ENCODE assay signal across 10 cellular contexts in the genomic region with DNA sequence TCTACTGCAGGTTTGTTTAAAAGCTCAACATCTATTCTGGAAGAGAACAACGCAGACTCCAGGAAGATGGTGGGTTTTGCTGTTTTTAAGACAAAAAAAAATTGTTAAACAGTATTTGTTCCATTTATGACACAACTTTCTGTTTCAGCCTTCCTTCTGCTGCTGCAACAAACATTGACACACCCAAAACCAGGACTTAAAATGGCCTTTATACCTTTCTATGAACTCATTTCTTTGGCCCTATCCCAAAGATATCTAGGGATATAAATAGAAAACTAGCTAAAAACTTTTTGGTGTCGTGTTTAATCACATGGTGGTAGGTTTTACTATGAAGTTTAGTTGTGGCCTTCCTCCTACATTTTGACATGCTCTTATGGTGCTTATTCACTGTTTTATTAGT. TPM values are rescaled to one million over a fixed set of nuclear protein-coding genes. Genes with fewer than 3 reads are reported as not detected.
DNase-seq lines count a peak whose midpoint lies in the region; ATAC-seq and TF ChIP-seq lines count a peak whose summit lies in the region.
"Had no signal": no experiment of that assay in that cellular context is flagged by ENCODE, and none has a peak within 500 bp of the region (broad histone marks: within the 10 kb centered on the region; RNA-seq: fewer than 3 reads in every experiment).

No MANE protein-coding gene starts in this region.

- H3K27ac Mint-ChIP-seq in MCF 10A (ENCODE audit: low read depth, unreplicated experiment): peak overlapping the region; percentile 39
- no peak overlapping the region for H3K27ac Mint-ChIP-seq in neural progenitor cell

- no peak overlapping the region for H3K27ac ChIP-seq in neural progenitor cell

- H3K9me3 Mint-ChIP-seq in MCF 10A (ENCODE audit: unreplicated experiment) (no peaks in the 10 kb centered on the region), neural progenitor cell (peaks cover 3% of the 10 kb centered on the region)

- no peak overlapping the region for H3K4me3 ChIP-seq in neural progenitor cell

- no peak overlapping the region for H2AFZ ChIP-seq in neural progenitor cell (replicated peaks)

- H3K36me3 ChIP-seq in neural progenitor cell: no peaks in the 10 kb centered on the region
- H3K36me3 ChIP-seq: right lobe of liver had no signal

- no peaks in the 10 kb centered on the region for H3K79me2 ChIP-seq in neural progenitor cell (ENCODE audit: low read depth)

- BruUV-seq in MCF 10A (replicated peaks; lab: Mats Ljungman, UMichigan): no TSS peak

- intact Hi-C loops in MCF 10A (cut with micrococcal nuclease): no loop called here
- intact Hi-C loops in left ventricle myocardium superior (cut with micrococcal nuclease): no loop called here

- POLR2A ChIA-PET in MCF 10A (lab: Yijun Ruan, JAX): interaction anchor here (0.6 to 4.1 kb wide), 9 partner anchors 8 to 1953 kb away, joined by 3 to 25 read pairs (median 6); partner anchors contain the start of gene TTC21B

- H3K4me1 Mint-ChIP-seq in MCF 10A (ENCODE audit: insufficient read depth, unreplicated experiment) (peaks cover 10% of the 10 kb centered on the region), neural progenitor cell (peaks cover 9% of the 10 kb centered on the region)

- H3K36me3 Mint-ChIP-seq in MCF 10A (ENCODE audit: insufficient read depth, unreplicated experiment): peaks cover 6% of the 10 kb centered on the region
- peaks cover 1% of the 10 kb centered on the region for H3K36me3 Mint-ChIP-seq in neural progenitor cell

- TF ChIP-seq CTCF in MCF 10A (IDR thresholded peaks at IDR 0.05; ENCODE audit: unreplicated experiment): no peak
- TF ChIP-seq CTCF in neural progenitor cell (IDR thresholded peaks at IDR 0.05): no peak

- ATAC-seq in GM18907 (IDR thresholded peaks at IDR 0.05; ENCODE audit: unreplicated experiment): peak; percentile 22
- peak; percentile 23 for ATAC-seq in HG03159 (IDR thresholded peaks at IDR 0.05; ENCODE audit: unreplicated experiment)
- no peak for ATAC-seq in left ventricle myocardium superior

- DNase-seq in MCF 10A (ENCODE audit: unreplicated experiment) (peak; percentile 30), neural progenitor cell (ENCODE audit: low spot score) (no peak), DMS153 (lab: John Stamatoyannopoulos, UW) (no peak), COR-L47 (lab: John Stamatoyannopoulos, UW) (no peak), DMS153 treated with DMSO at 0.1 percent for 48 hours (lab: John Stamatoyannopoulos, UW; ENCODE audit: unreplicated experiment) (no peak), left ventricle myocardium superior (no peak)

- H3K9me3 ChIP-seq in neural progenitor cell (ENCODE audit: low read depth): no peaks in the 10 kb centered on the region
- H3K9me3 ChIP-seq: right lobe of liver had no signal

- H3K4me3 Mint-ChIP-seq in MCF 10A (ENCODE audit: unreplicated experiment) (peak overlapping the region; percentile 87), neural progenitor cell (peak overlapping the region; percentile 81)

- peaks cover 54% of the 10 kb centered on the region for H3K27me3 ChIP-seq in neural progenitor cell

- no peak overlapping the region for H3K9ac ChIP-seq in neural progenitor cell

- H3K4me2 ChIP-seq in neural progenitor cell: peak overlapping the region; percentile 96

- H4K20me1 ChIP-seq in neural progenitor cell (ENCODE audit: low read depth): no peaks in the 10 kb centered on the region

- H3F3A ChIP-seq in neural progenitor cell (ENCODE audit: low read depth): peaks cover 11% of the 10 kb centered on the region

- no peaks in the 10 kb centered on the region for H3K4me1 ChIP-seq in neural progenitor cell

- CTCF ChIA-PET in MCF 10A (lab: Yijun Ruan, JAX): interaction anchor here (0.7 to 1.9 kb wide), 5 partner anchors 13 to 79 kb away, joined by 3 to 11 read pairs (median 3); no protein-coding TSS in a partner anchor

- no peaks in the 10 kb centered on the region for H3K27me3 Mint-ChIP-seq in MCF 10A (ENCODE audit: insufficient read depth, unreplicated experiment)
- peaks cover 28% of the 10 kb centered on the region for H3K27me3 Mint-ChIP-seq in neural progenitor cell (ENCODE audit: insufficient read depth, low read depth)

RNA-seq across cellular contexts. Expression of gene GALNT3, which starts 1.0 kb away (rescaled TPM):
- total RNA-seq in MCF 10A (2022) (20.2 and 24.2 TPM in 2 replicates), neural progenitor cell (ENCODE audit: low replicate concordance) (0.65 and 1.9 TPM in 2 replicates), left ventricle myocardium superior (0.17 TPM)
- total RNA-seq: RPMI7951 had no signal
